10 cellular contexts compared by ENCODE assay signal in genomic region chr6:136920858-136921520, GRCh38. TPM values are rescaled to one million over a fixed set of nuclear protein-coding genes. Genes with fewer than 3 reads are reported as not detected.
A peak's percentile ranks its signal among the peaks of the same experiment; 100 is the strongest.
DNase-seq lines count a peak whose midpoint lies in the region; ATAC-seq, FAIRE-seq and TF ChIP-seq lines count a peak whose summit lies in the region.
"Had no signal": no experiment of that assay in that cellular context is flagged by ENCODE, and none has a peak within 500 bp of the region (broad histone marks: within the 10 kb centered on the region; RNA-seq: fewer than 3 reads in every experiment).

No MANE protein-coding gene starts in this region.

- 2% methylated on average over 40 of the region's 41 CpGs for WGBS in prostate gland

- POLR2A ChIA-PET in BJ (lab: Charles Lee) = no interaction called here
- POLR2A ChIA-PET in activated CD4-positive, alpha-beta memory T cell treated with anti-CD3 and anti-CD28 coated beads, Interleukin-2, amount 10 ng/mL, durations not matched to agents 7 days and 5 days (lab: Charles Lee) = interaction anchor here (1.4 to 1.6 kb wide), 2 partner anchors 8 to 98 kb away, joined by 3 to 4 read pairs; no protein-coding TSS in a partner anchor

- CTCF ChIA-PET in BJ (lab: Yijun Ruan, JAX) = interaction anchor here (1.9 to 2.4 kb wide), 2 partner anchors 11 to 277 kb away, joined by 7 to 8 read pairs; no protein-coding TSS in a partner anchor
- CTCF ChIA-PET in activated CD4-positive, alpha-beta memory T cell treated with anti-CD3 and anti-CD28 coated beads, Interleukin-2, amount 10 ng/mL, durations not matched to agents 7 days and 5 days (lab: Charles Lee) = interaction anchor here (0.7 kb wide), 1 partner anchor 99 kb away, joined by 3 read pairs; no protein-coding TSS in a partner anchor

- H3K27me3 ChIP-seq in BJ (ENCODE audit: control insufficient read depth, insufficient read depth, low read length) (peaks cover 36% of the 10 kb centered on the region), prostate gland (replicated peaks; ENCODE audit: insufficient read depth) (peaks cover 16% of the 10 kb centered on the region)

- FAIRE-seq in frontal cortex (lab: Jason Lieb, UNC) = no peak

- no peak overlapping the region for H3K27ac Mint-ChIP-seq in activated CD4-positive, alpha-beta memory T cell treated with anti-CD3 and anti-CD28 coated beads, Interleukin-2, amount 10 ng/mL, durations not matched to agents 7 days and 5 days

- intact Hi-C loops in prostate gland (cut with DNase I) = no loop called here

- no peaks in the 10 kb centered on the region for H3K36me3 ChIP-seq in BJ (ENCODE audit: control insufficient read depth, insufficient read depth, low read length)
- H3K36me3 ChIP-seq in prostate gland = no peaks in the 10 kb centered on the region

- H3K4me3 ChIP-seq in BJ (ENCODE audit: low read depth, low read length) (peak overlapping the region; percentile 44), prostate gland (peak overlapping the region; percentile 27 to 35)

- no peak overlapping the region for H3K27ac ChIP-seq in prostate gland

- ATAC-seq in HG02981 (IDR thresholded peaks at IDR 0.05; ENCODE audit: unreplicated experiment) = no peak
- ATAC-seq in GM18861 (IDR thresholded peaks at IDR 0.05; ENCODE audit: unreplicated experiment) = no peak

- peaks cover 11% of the 10 kb centered on the region for H3K4me1 ChIP-seq in prostate gland (replicated peaks)

- peaks cover 30% of the 10 kb centered on the region for H3K4me1 Mint-ChIP-seq in activated CD4-positive, alpha-beta memory T cell treated with anti-CD3 and anti-CD28 coated beads, Interleukin-2, amount 10 ng/mL, durations not matched to agents 7 days and 5 days

- DNase-seq in BJ (ENCODE audit: low read depth) (no peak), GM19238 (ENCODE audit: insufficient read length, low spot score) (peak; percentile 28), frontal cortex (ENCODE audit: low spot score in 2 of 2) (peak; percentile 22 to 43), prostate gland (ENCODE audit: low spot score) (no peak), islet precursor cell (no peak)
- no peak for DNase-seq in activated CD4-positive, alpha-beta memory T cell treated with anti-CD3 and anti-CD28 coated beads, Interleukin-2, amount 10 ng/mL, durations not matched to agents 7 days and 5 days
- DNase-seq: left cardiac atrium had no signal

- H3K27me3 Mint-ChIP-seq in activated CD4-positive, alpha-beta memory T cell treated with anti-CD3 and anti-CD28 coated beads, Interleukin-2, amount 10 ng/mL, durations not matched to agents 7 days and 5 days = peaks cover 53% of the 10 kb centered on the region

- H3K9me3 Mint-ChIP-seq in activated CD4-positive, alpha-beta memory T cell treated with anti-CD3 and anti-CD28 coated beads, Interleukin-2, amount 10 ng/mL, durations not matched to agents 7 days and 5 days = no peaks in the 10 kb centered on the region

- peak overlapping the region; percentile 59 for H3K4me3 Mint-ChIP-seq in activated CD4-positive, alpha-beta memory T cell treated with anti-CD3 and anti-CD28 coated beads, Interleukin-2, amount 10 ng/mL, durations not matched to agents 7 days and 5 days

- H3K36me3 Mint-ChIP-seq in activated CD4-positive, alpha-beta memory T cell treated with anti-CD3 and anti-CD28 coated beads, Interleukin-2, amount 10 ng/mL, durations not matched to agents 7 days and 5 days (ENCODE audit: low read depth) = no peaks in the 10 kb centered on the region

- no peak for TF ChIP-seq POLR2A in prostate gland (IDR thresholded peaks at IDR 0.05)

- H3K9me3 ChIP-seq in prostate gland = no peaks in the 10 kb centered on the region

- TF ChIP-seq CTCF in BJ (IDR thresholded peaks at IDR 0.05; ENCODE audit: insufficient read depth, low read depth, low read length) = no peak
- no peak for TF ChIP-seq CTCF in prostate gland (IDR thresholded peaks at IDR 0.05)

RNA-seq across cellular contexts. Expression of gene SLC35D3, which starts 1.1 kb away (rescaled TPM):
- not detected in 2 replicates for polyA plus RNA-seq in BJ (2011; rRNA removed)
- polyA minus RNA-seq in BJ (2011; rRNA and poly(A)+ RNA removed) = not detected in 2 replicates
- total RNA-seq in activated CD4-positive, alpha-beta memory T cell treated with anti-CD3 and anti-CD28 coated beads, Interleukin-2, amount 10 ng/mL, durations not matched to agents 7 days and 5 days = under 1 TPM in 1 of 2 experiments, not detected in 1; 0.13 TPM
- total RNA-seq in frontal cortex (0.82 TPM), prostate gland (under 1 TPM in 1 of 2 donors, not detected in 1; 0.23 TPM)
- total RNA-seq: HT1080, left cardiac atrium had no signal

Comparison
In these comparisons a context has a peak if more than half of its experiments do, and no peak if none do; other contexts are left out.
1. DNase-seq: peak in GM19238 (single experiment) and frontal cortex (2 of 2); none in BJ (single experiment), activated CD4-positive, alpha-beta memory T cell treated with anti-CD3 and anti-CD28 coated beads, Interleukin-2, amount 10 ng/mL, durations not matched to agents 7 days and 5 days (single experiment), prostate gland (single experiment) and islet precursor cell (single experiment).